In the genomic region with DNA sequence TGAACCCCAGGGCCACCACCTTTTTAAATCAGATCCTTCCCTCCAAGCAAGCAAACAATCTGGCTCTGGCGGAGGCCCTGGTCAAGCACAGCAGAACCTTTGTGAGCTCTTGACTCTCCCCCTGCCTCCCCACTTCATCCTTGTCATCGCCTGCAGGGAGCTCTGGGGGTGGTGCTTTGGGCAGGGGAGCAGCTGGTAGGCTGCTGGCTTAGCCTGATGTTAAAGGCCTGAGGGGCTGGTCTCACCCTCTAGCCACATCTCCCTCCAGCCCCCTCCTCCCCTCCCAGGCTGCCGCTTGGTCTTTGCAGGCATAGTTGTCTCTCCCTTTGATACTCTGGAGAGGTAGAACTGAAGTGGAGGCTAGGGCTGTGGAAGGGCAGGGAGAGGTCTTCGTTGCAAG, we compare ENCODE assay signal across 1 cellular context.
TF ChIP-seq lines count a peak whose summit lies in the region.

No MANE protein-coding gene starts in this region.

TF ChIP-seq in WTC11, 78 proteins besides CTCF, POLR2A, EP300 and RAD21 (continued from another document):
- no peak for TF ChIP-seq IRF1 (CRISPR knock-in tag; IDR thresholded peaks at IDR 0.05)
